Comparison of ENCODE assay signal across 14 cellular contexts in genomic region chr2:27441958-27442281, GRCh38. TPM values are rescaled to one million over a fixed set of nuclear protein-coding genes. Genes with fewer than 3 reads are reported as not detected.
DNase-seq lines count a peak whose midpoint lies in the region; ATAC-seq, FAIRE-seq and TF ChIP-seq lines count a peak whose summit lies in the region.
"Had no signal": no experiment of that assay in that cellular context is flagged by ENCODE, and none has a peak within 500 bp of the region (broad histone marks: within the 10 kb centered on the region; RNA-seq: fewer than 3 reads in every experiment).

No MANE protein-coding gene starts in this region.

- TF ChIP-seq EP300 in sigmoid colon (IDR thresholded peaks at IDR 0.05): no peak

- no peak overlapping the region for H3K27ac Mint-ChIP-seq in GM23338
- H3K27ac Mint-ChIP-seq: dendritic cell treated with granulocyte-macrophage colony-stimulating factor and Interleukin-4, amounts not matched to agents 40 ng/mL and 50 ng/mL, for 4 days had no signal

- H3K27ac ChIP-seq in GM23338 (ENCODE audit: low read depth) (peak overlapping the region; percentile 84; the same call in 1 of the 2 replicates), VCaP (peak overlapping the region; percentile 72; the same call in 1 of the 2 replicates), hepatocyte (no peak overlapping the region), sigmoid colon (peak overlapping the region in 3 of 4 donors; percentile 24 to 68 (median 58)), uterus (peak overlapping the region in 1 of 2 donors; percentile 21)
- H3K27ac ChIP-seq: BLaER1 treated with 17β-estradiol and CSF1 and Interleukin-3, amounts not matched to agents 10 nM and 100 nM had no signal

- ATAC-seq in GM23338 (peak; percentile 21), HG02642 (IDR thresholded peaks at IDR 0.05; ENCODE audit: poor library complexity, unreplicated experiment) (no peak), HG03354 (IDR thresholded peaks at IDR 0.05; ENCODE audit: poor library complexity, severe bottlenecking, unreplicated experiment) (no peak)

- H3K4me1 ChIP-seq in GM23338 (ENCODE audit: insufficient read depth): peaks cover 7% of the 10 kb centered on the region
- peaks cover 4% of the 10 kb centered on the region for H3K4me1 ChIP-seq in hepatocyte (ENCODE audit: insufficient read depth)
- peaks cover 0 to 16% (median 13%) of the 10 kb centered on the region in 4 donors for H3K4me1 ChIP-seq in sigmoid colon
- no peaks in the 10 kb centered on the region for H3K4me1 ChIP-seq in uterus

- peak overlapping the region; percentile 61 for H3K4me3 Mint-ChIP-seq in GM23338
- H3K4me3 Mint-ChIP-seq: dendritic cell treated with granulocyte-macrophage colony-stimulating factor and Interleukin-4, amounts not matched to agents 40 ng/mL and 50 ng/mL, for 4 days; immature natural killer cell had no signal

- H3F3A ChIP-seq in GM23338 (replicated peaks; ENCODE audit: low read depth): peaks cover 21% of the 10 kb centered on the region

- WGBS in hepatocyte (ENCODE audit: low lambda C conversion rate, missing lambda C conversion rate): 46% methylated on average over 17 of the region's 17 CpGs
- 32 to 59% methylated on average over 17 of the region's 17 CpGs for WGBS in sigmoid colon, 2 donors

- no peaks in the 10 kb centered on the region for H3K27me3 ChIP-seq in GM23338 (ENCODE audit: insufficient read depth)
- H3K27me3 ChIP-seq in hepatocyte: no peaks in the 10 kb centered on the region
- H3K27me3 ChIP-seq in sigmoid colon: no peaks in the 10 kb centered on the region
- no peaks in the 10 kb centered on the region for H3K27me3 ChIP-seq in uterus
- H3K27me3 ChIP-seq: BLaER1 treated with 17β-estradiol and CSF1 and Interleukin-3, amounts not matched to agents 10 nM and 100 nM had no signal

- H3K9me2 ChIP-seq in GM23338 (ENCODE audit: insufficient read depth) (no peaks in the 10 kb centered on the region), hepatocyte (replicated peaks; ENCODE audit: insufficient read depth) (no peaks in the 10 kb centered on the region)

- peak overlapping the region; percentile 68; the same call in 1 of the 2 replicates for H3K4me2 ChIP-seq in GM23338
- peak overlapping the region; percentile 79 for H3K4me2 ChIP-seq in hepatocyte

- H3K9me3 Mint-ChIP-seq in GM23338: no peaks in the 10 kb centered on the region
- H3K9me3 Mint-ChIP-seq: dendritic cell treated with granulocyte-macrophage colony-stimulating factor and Interleukin-4, amounts not matched to agents 40 ng/mL and 50 ng/mL, for 4 days; immature natural killer cell had no signal

- H4K20me1 ChIP-seq in GM23338 (replicated peaks; ENCODE audit: insufficient read depth): no peaks in the 10 kb centered on the region; the same call in none of the 2 replicates
- H4K20me1 ChIP-seq in hepatocyte (ENCODE audit: insufficient read depth, poor library complexity, severe bottlenecking): no peaks in the 10 kb centered on the region

- DNase-seq in GM23338 (ENCODE audit: low spot score) (no peak), hepatocyte (ENCODE audit: low spot score) (no peak), sigmoid colon (no peak), uterus (no peak), urothelium cell line (ENCODE audit: low spot score) (no peak)
- DNase-seq: SW 1271 had no signal

- H3K36me3 ChIP-seq in GM23338 (ENCODE audit: insufficient read depth) (peaks cover 11% of the 10 kb centered on the region), hepatocyte (replicated peaks; ENCODE audit: insufficient read depth, low read depth) (no peaks in the 10 kb centered on the region), sigmoid colon (peaks cover 26 to 69% (median 41%) of the 10 kb centered on the region in 4 donors), uterus (no peaks in the 10 kb centered on the region)

- peak overlapping the region; percentile 66; the same call in 1 of the 2 replicates for H2AFZ ChIP-seq in GM23338
- H2AFZ ChIP-seq in hepatocyte: no peak overlapping the region

- intact Hi-C loops in sigmoid colon (cut with DNase I): no loop called here
- intact Hi-C loops in uterus (cut with DNase I; ENCODE audit: low total_unique reads): no loop called here

- TF ChIP-seq CTCF in GM23338 (conservative IDR thresholded peaks at IDR 0.05; ENCODE audit: low read depth in 2 of 2) (peak in 1 of 2 experiments; percentile 53; a peak in 2 of 4 replicates), VCaP (conservative IDR thresholded peaks at IDR 0.05) (peak; percentile 81; the same call in 1 of the 2 replicates), hepatocyte (IDR thresholded peaks at IDR 0.05; ENCODE audit: poor library complexity) (no peak), sigmoid colon (IDR thresholded peaks at IDR 0.05) (no peak), uterus (IDR thresholded peaks at IDR 0.05) (peak in 1 of 4 experiments; percentile 10)

- H3K9me3 ChIP-seq in hepatocyte (ENCODE audit: low read depth) (no peaks in the 10 kb centered on the region), sigmoid colon (no peaks in the 10 kb centered on the region), uterus (no peaks in the 10 kb centered on the region)
- H3K9me3 ChIP-seq: BLaER1 treated with 17β-estradiol and CSF1 and Interleukin-3, amounts not matched to agents 10 nM and 100 nM had no signal

- H3K4me3 ChIP-seq in GM23338 (peak overlapping the region; percentile 77), hepatocyte (no peak overlapping the region), sigmoid colon (peak overlapping the region in 3 of 4 donors; percentile 26 to 36 (median 35)), uterus (peak overlapping the region in 1 of 2 donors; percentile 5)
- H3K4me3 ChIP-seq: BLaER1 treated with 17β-estradiol and CSF1 and Interleukin-3, amounts not matched to agents 10 nM and 100 nM had no signal

- H3K4me1 Mint-ChIP-seq in GM23338: peaks cover 16% of the 10 kb centered on the region

- peaks cover 8% of the 10 kb centered on the region for H3K27me3 Mint-ChIP-seq in GM23338 (ENCODE audit: insufficient read depth, low read depth, poor library complexity)
- H3K27me3 Mint-ChIP-seq: dendritic cell treated with granulocyte-macrophage colony-stimulating factor and Interleukin-4, amounts not matched to agents 40 ng/mL and 50 ng/mL, for 4 days had no signal

- peaks cover 51% of the 10 kb centered on the region for H3K36me3 Mint-ChIP-seq in GM23338 (ENCODE audit: low read depth)

- TF ChIP-seq POLR2A in sigmoid colon (IDR thresholded peaks at IDR 0.05) (no peak), uterus (IDR thresholded peaks at IDR 0.05) (no peak)

- no peak for FAIRE-seq in urothelium cell line (lab: Jason Lieb, UNC)
- FAIRE-seq: GM19239 had no signal

- H3K79me2 ChIP-seq in GM23338 (replicated peaks; ENCODE audit: insufficient read depth) (no peaks in the 10 kb centered on the region; the same call in 1 of the 2 replicates), hepatocyte (no peaks in the 10 kb centered on the region)

TF ChIP-seq in GM23338, 12 proteins besides CTCF, POLR2A, EP300 and RAD21 (continues in another document):
- TF ChIP-seq NANOG (IDR thresholded peaks at IDR 0.05; ENCODE audit: borderline replicate concordance) (no peak), STAT1 (IDR thresholded peaks at IDR 0.05; ENCODE audit: unreplicated experiment) (no peak), ZNF331 (CRISPR knock-in tag; IDR thresholded peaks at IDR 0.05; ENCODE audit: low read depth) (no peak), EZH2 (IDR thresholded peaks at IDR 0.05; ENCODE audit: low read depth, unreplicated experiment) (no peak)

RNA-seq across cellular contexts. Expression of gene KRTCAP3, which starts 0.3 kb away (rescaled TPM):
- 6.6 and 15.8 TPM in 2 replicates for total RNA-seq in GM23338 (2014; rRNA removed; shearing (Covaris generic))
- polyA plus RNA-seq in GM23338 (2016; fragmentation: Nextera tagmentation; extraction: Ambion mirVana) (51.2 and 52.4 TPM in 2 replicates), hepatocyte (21.0 and 23.3 TPM in 2 replicates), sigmoid colon (10 to 100 TPM; 33.0 to 93.5 (median 46.5) TPM)
- total RNA-seq in hepatocyte (11.4 and 19.3 TPM in 2 replicates), sigmoid colon (under 1 TPM in 1 of 4 donors, not detected in 3; 0.54 TPM), uterus (1 to 10 TPM in 3 of 4 donors, not detected in 1; 1.9 to 8.8 (median 2.6) TPM)
- total RNA-seq: Daoy had no signal

RNA-seq across cellular contexts. Expression of gene NRBP1, which starts 13.5 kb away (rescaled TPM):
- total RNA-seq in GM23338 (2014; rRNA removed; shearing (Covaris generic)): 118 and 128 TPM in 2 replicates
- polyA plus RNA-seq in GM23338 (2016; fragmentation: Nextera tagmentation; extraction: Ambion mirVana): 73.4 and 75.0 TPM in 2 replicates
- 114 and 127 TPM in 2 replicates for total RNA-seq in hepatocyte
- polyA plus RNA-seq in hepatocyte: 157 and 165 TPM in 2 replicates
- 10 to 100 TPM; 78.5 to 93.5 (median 86.4) TPM for total RNA-seq in sigmoid colon
- 10 to 100 TPM; 60.8 to 72.8 (median 72.7) TPM for polyA plus RNA-seq in sigmoid colon
- 100 to 1,000 TPM in 2 of 4 donors, 10 to 100 TPM in 2; 57.6 to 148 (median 83.5) TPM for total RNA-seq in uterus

RNA-seq across cellular contexts. Expression of gene PPM1G, which starts 32.5 kb away (rescaled TPM):
- 178 and 183 TPM in 2 replicates for total RNA-seq in GM23338 (2014; rRNA removed; shearing (Covaris generic))
- polyA plus RNA-seq in GM23338 (2016; fragmentation: Nextera tagmentation; extraction: Ambion mirVana) (201 and 211 TPM in 2 replicates), hepatocyte (65.7 and 71.0 TPM in 2 replicates), sigmoid colon (10 to 100 TPM; 42.0 to 93.4 (median 47.4) TPM)
- total RNA-seq in hepatocyte (60.6 and 64.9 TPM in 2 replicates), sigmoid colon (10 to 100 TPM; 40.8 to 48.3 (median 44.5) TPM), uterus (10 to 100 TPM; 15.9 to 54.1 (median 42.2) TPM)

RNA-seq across cellular contexts. Expression of gene IFT172, which starts 47.6 kb away (rescaled TPM):
- 17.2 and 17.6 TPM in 2 replicates for total RNA-seq in GM23338 (2014; rRNA removed; shearing (Covaris generic))
- 8.9 and 9.1 TPM in 2 replicates for polyA plus RNA-seq in GM23338 (2016; fragmentation: Nextera tagmentation; extraction: Ambion mirVana)
- total RNA-seq in hepatocyte: 12.2 and 13.0 TPM in 2 replicates
- 13.3 and 14.4 TPM in 2 replicates for polyA plus RNA-seq in hepatocyte
- 10 to 100 TPM; 25.7 to 37.7 (median 33.9) TPM for total RNA-seq in sigmoid colon
- polyA plus RNA-seq in sigmoid colon: 100 to 1,000 TPM in 2 of 3 donors, 10 to 100 TPM in 1; 82.3 to 139 (median 123) TPM
- total RNA-seq in uterus: 10 to 100 TPM in 3 of 4 donors, 1 to 10 TPM in 1; 9.7 to 63.1 (median 48.2) TPM

RNA-seq across cellular contexts. Expression of gene FNDC4, which starts 53.1 kb away (rescaled TPM):
- 13.3 and 13.7 TPM in 2 replicates for total RNA-seq in GM23338 (2014; rRNA removed; shearing (Covaris generic))
- polyA plus RNA-seq in GM23338 (2016; fragmentation: Nextera tagmentation; extraction: Ambion mirVana) (5.9 and 7.8 TPM in 2 replicates), hepatocyte (21.4 and 24.2 TPM in 2 replicates), sigmoid colon (1 to 10 TPM in 2 of 3 donors, under 1 TPM in 1; 0.69 to 4.9 (median 4.8) TPM)
- total RNA-seq in hepatocyte (15.6 and 16.3 TPM in 2 replicates), sigmoid colon (1 to 10 TPM; 6.1 to 6.8 (median 6.6) TPM), uterus (1 to 10 TPM in 3 of 4 donors, under 1 TPM in 1; 0.59 to 9.1 (median 7.4) TPM)
- polyA plus RNA-seq: immature natural killer cell had no signal
